In genomic region chr17:40538936-40539705, GRCh38 we compare ENCODE assay signal across 12 cellular contexts. TPM values are rescaled to one million over a fixed set of nuclear protein-coding genes. Genes with fewer than 3 reads are reported as not detected.
DNase-seq lines count a peak whose midpoint lies in the region; ATAC-seq and TF ChIP-seq lines count a peak whose summit lies in the region.
"Had no signal": no experiment of that assay in that cellular context is flagged by ENCODE, and none has a peak within 500 bp of the region (broad histone marks: within the 10 kb centered on the region; RNA-seq: fewer than 3 reads in every experiment).

No MANE protein-coding gene starts in this region.

- H3K23ac ChIP-seq in trophoblast cell (ENCODE audit: low read length): no peak overlapping the region

- H3K4ac ChIP-seq in trophoblast cell (ENCODE audit: low read depth, low read length): no peak overlapping the region

- no peak overlapping the region; a peak in 1 of 22 replicates for H3K9ac ChIP-seq in BLaER1 treated with 17β-estradiol and CSF1 and Interleukin-3, amounts not matched to agents 10 nM and 100 nM
- H3K9ac ChIP-seq in trophoblast cell (ENCODE audit: low read length): no peak overlapping the region

- no peak overlapping the region for H3K18ac ChIP-seq in trophoblast cell (ENCODE audit: low read length)

- H3K79me2 ChIP-seq in trophoblast cell (ENCODE audit: control insufficient read depth, insufficient read depth, low read length, poor library complexity): peaks cover 3% of the 10 kb centered on the region

- no peaks in the 10 kb centered on the region for H3K36me3 ChIP-seq in BLaER1 treated with 17β-estradiol and CSF1 and Interleukin-3, amounts not matched to agents 10 nM and 100 nM
- H3K36me3 ChIP-seq in Peyer's patch: no peaks in the 10 kb centered on the region
- no peaks in the 10 kb centered on the region for H3K36me3 ChIP-seq in esophagus (ENCODE audit: control insufficient read depth in 2 of 2, insufficient read depth in 2 of 2, low read length in 1 of 2)
- no peaks in the 10 kb centered on the region for H3K36me3 ChIP-seq in trophoblast cell (ENCODE audit: control insufficient read depth in 1 of 2, insufficient read depth in 2 of 2, low read length in 2 of 2)
- no peaks in the 10 kb centered on the region for H3K36me3 ChIP-seq in H7 (replicated peaks; ENCODE audit: control insufficient read depth, insufficient read depth, low read length)

- no peaks in the 10 kb centered on the region for H3K27me3 ChIP-seq in BLaER1 treated with 17β-estradiol and CSF1 and Interleukin-3, amounts not matched to agents 10 nM and 100 nM
- H3K27me3 ChIP-seq in Peyer's patch: no peaks in the 10 kb centered on the region
- no peaks in the 10 kb centered on the region for H3K27me3 ChIP-seq in esophagus (ENCODE audit: control insufficient read depth in 1 of 2, insufficient read depth in 2 of 2, low read length in 2 of 2)
- H3K27me3 ChIP-seq in trophoblast cell (ENCODE audit: insufficient read depth, low read length): no peaks in the 10 kb centered on the region
- no peaks in the 10 kb centered on the region for H3K27me3 ChIP-seq in H7 (ENCODE audit: control insufficient read depth, insufficient read depth, low read length)

- no peak overlapping the region for H4K12ac ChIP-seq in trophoblast cell (ENCODE audit: low read depth, low read length)

- intact Hi-C loops in posterior cingulate gyrus (cut with DNase I): no loop called here

- ATAC-seq in GM21360 (IDR thresholded peaks at IDR 0.05; ENCODE audit: unreplicated experiment): no peak

- no peak overlapping the region for H2BK120ac ChIP-seq in trophoblast cell (ENCODE audit: insufficient read depth, low read length, poor library complexity)

- H3K27ac ChIP-seq in BLaER1 treated with 17β-estradiol and CSF1 and Interleukin-3, amounts not matched to agents 10 nM and 100 nM: peak overlapping the region in 5 of 11 experiments; percentile 18 to 62 (median 37); a peak in 4 of 22 replicates
- H3K27ac ChIP-seq in Peyer's patch (peak overlapping the region in 3 of 4 donors; percentile 1 to 88 (median 56)), esophagus (ENCODE audit: low read depth in 2 of 2, low read length in 1 of 2) (peak overlapping the region; percentile 65 to 71), trophoblast cell (ENCODE audit: low read depth, low read length) (no peak overlapping the region)
- H3K27ac ChIP-seq: HL-60, VCaP had no signal

- no peak overlapping the region for H2AK5ac ChIP-seq in trophoblast cell (ENCODE audit: low read length)

- no peaks in the 10 kb centered on the region for H3K9me3 ChIP-seq in BLaER1 treated with 17β-estradiol and CSF1 and Interleukin-3, amounts not matched to agents 10 nM and 100 nM (replicated peaks in 1 of 11)
- H3K9me3 ChIP-seq in Peyer's patch: no peaks in the 10 kb centered on the region
- peaks cover 0 to 2% of the 10 kb centered on the region in 2 donors for H3K9me3 ChIP-seq in esophagus (ENCODE audit: control insufficient read depth in 2 of 2, insufficient read depth in 1 of 2, low read depth in 1 of 2, low read length in 1 of 2)
- H3K9me3 ChIP-seq in trophoblast cell (ENCODE audit: insufficient read depth, low read depth, low read length): peaks cover 2% of the 10 kb centered on the region

- H2AFZ ChIP-seq in trophoblast cell (ENCODE audit: insufficient read depth, low read length, poor library complexity): no peak overlapping the region

- peak overlapping the region; percentile 4 for H2BK12ac ChIP-seq in trophoblast cell (ENCODE audit: low read length)

- no peak overlapping the region for H2BK5ac ChIP-seq in trophoblast cell (ENCODE audit: low read depth, low read length, poor library complexity)

- no peak overlapping the region for H3K14ac ChIP-seq in trophoblast cell (ENCODE audit: low read length)

- 73% methylated on average over 6 of the region's 6 CpGs for WGBS in esophagus, 2 donors
- no CpG with 5 or more reads among the region's 6 CpGs for WGBS in trophoblast cell (ENCODE audit: extremely low coverage, insufficient coverage, insufficient read length)

- H3K4me1 ChIP-seq in BLaER1 treated with 17β-estradiol and CSF1 and Interleukin-3, amounts not matched to agents 10 nM and 100 nM: peaks cover 74 to 91% (median 88%) of the 10 kb centered on the region in 10 experiments
- peaks cover 0 to 40% (median 35%) of the 10 kb centered on the region in 4 donors for H3K4me1 ChIP-seq in Peyer's patch
- peaks cover 0 to 54% of the 10 kb centered on the region in 2 donors for H3K4me1 ChIP-seq in esophagus (ENCODE audit: control insufficient read depth in 2 of 2, insufficient read depth in 2 of 2, low read length in 1 of 2)
- H3K4me1 ChIP-seq in trophoblast cell (ENCODE audit: control insufficient read depth in 1 of 2, insufficient read depth in 2 of 2, low read length in 2 of 2): peaks cover 30 to 41% of the 10 kb centered on the region in 2 experiments

- peak overlapping the region; percentile 85 for H4K91ac ChIP-seq in trophoblast cell (ENCODE audit: low read depth, low read length)

- peak overlapping the region; percentile 17 to 88 (median 60); a peak in 18 of 22 replicates for H3K4me2 ChIP-seq in BLaER1 treated with 17β-estradiol and CSF1 and Interleukin-3, amounts not matched to agents 10 nM and 100 nM
- H3K4me2 ChIP-seq in trophoblast cell (ENCODE audit: low read length): no peak overlapping the region

- H4K8ac ChIP-seq in trophoblast cell (ENCODE audit: low read depth, low read length): no peak overlapping the region

- peaks cover 30% of the 10 kb centered on the region for H3K79me1 ChIP-seq in trophoblast cell (ENCODE audit: low read length)

- no peak for TF ChIP-seq CTCF in Peyer's patch (IDR thresholded peaks at IDR 0.05)

- DNase-seq in Peyer's patch (peak in 1 of 3 donors; percentile 14), trophoblast cell (peak in 1 of 2 donors; percentile 47), amniotic stem cell (lab: John Stamatoyannopoulos, UW) (no peak), H7 (no peak), posterior cingulate gyrus (no peak)
- DNase-seq: DMS153, NCI-H1105 treated with DMSO at 0.1 percent for 48 hours had no signal

- H3K4me3 ChIP-seq in BLaER1 treated with 17β-estradiol and CSF1 and Interleukin-3, amounts not matched to agents 10 nM and 100 nM: no peak overlapping the region
- H3K4me3 ChIP-seq in Peyer's patch (no peak overlapping the region), esophagus (ENCODE audit: low read depth in 1 of 2, low read length in 2 of 2) (no peak overlapping the region), trophoblast cell (ENCODE audit: low read depth, low read length) (no peak overlapping the region), H7 (ENCODE audit: insufficient read depth, low read depth, low read length) (no peak overlapping the region)

- no peak for TF ChIP-seq POLR2A in Peyer's patch (IDR thresholded peaks at IDR 0.05)

- no peaks in the 10 kb centered on the region for H4K20me1 ChIP-seq in BLaER1 treated with 17β-estradiol and CSF1 and Interleukin-3, amounts not matched to agents 10 nM and 100 nM

RNA-seq across cellular contexts. Expression of gene CCR7, which starts 26.2 kb away (rescaled TPM):
- total RNA-seq in Peyer's patch: 10 to 100 TPM in 1 of 4 donors, 1 to 10 TPM in 1, not detected in 2; 3.1 to 22.3 TPM
- polyA plus RNA-seq in esophagus: under 1 TPM; 0.16 to 0.54 TPM
- polyA plus RNA-seq in trophoblast cell (2013): 217 and 236 TPM in 2 replicates
- total RNA-seq in H7 (2014; rRNA removed; shearing (Covaris generic)): 1.1 TPM in 1 of 2 replicates, not detected in the other

RNA-seq across cellular contexts. Expression of gene TNS4, which starts 37.7 kb away (rescaled TPM):
- total RNA-seq in Peyer's patch: 1 to 10 TPM in 3 of 4 donors, under 1 TPM in 1; 0.54 to 2.5 (median 1.7) TPM
- 10 to 100 TPM; 25.4 to 74.8 TPM for polyA plus RNA-seq in esophagus
- 0.79 and 1.1 TPM in 2 replicates for polyA plus RNA-seq in trophoblast cell (2013)
- 0.14 and 0.18 TPM in 2 replicates for total RNA-seq in H7 (2014; rRNA removed; shearing (Covaris generic))
